In the genomic region with DNA sequence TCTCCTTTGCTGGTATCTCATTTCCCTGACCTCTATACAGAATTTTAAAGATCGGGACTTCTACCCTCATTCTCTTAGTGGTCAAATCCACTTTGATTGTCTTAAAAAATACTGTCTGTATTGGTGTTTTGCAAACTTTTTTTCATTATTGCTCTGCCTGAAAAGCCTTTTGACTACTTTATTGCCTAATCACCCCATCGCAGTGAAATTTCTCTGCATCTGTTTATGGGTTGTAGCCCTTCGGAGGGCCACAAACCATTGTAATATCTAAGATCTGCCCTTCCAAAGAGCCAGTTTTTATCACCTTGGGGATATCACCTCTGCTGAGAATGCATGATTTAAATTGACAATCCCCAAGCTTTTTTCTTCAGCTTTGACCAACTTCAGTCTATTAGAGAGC, we compare ENCODE assay signal across 24 cellular contexts. TPM values are rescaled to one million over a fixed set of nuclear protein-coding genes. Genes with fewer than 3 reads are reported as not detected.
A peak's percentile ranks its signal among the peaks of the same experiment; 100 is the strongest.
DNase-seq lines count a peak whose midpoint lies in the region; ATAC-seq, FAIRE-seq and TF ChIP-seq lines count a peak whose summit lies in the region.
"Had no signal": no experiment of that assay in that cellular context is flagged by ENCODE, and none has a peak within 500 bp of the region (broad histone marks: within the 10 kb centered on the region; RNA-seq: fewer than 3 reads in every experiment).

No MANE protein-coding gene starts in this region.

- H3K27ac ChIP-seq in dorsolateral prefrontal cortex, result peak overlapping the region in 53 of 59 donors; percentile 2 to 98 (median 64)
- H3K27ac ChIP-seq: C4-2B, esophagus muscularis mucosa, vagina had no signal

- CTCF ChIA-PET in activated CD8-positive, alpha-beta memory T cell treated with anti-CD3 and anti-CD28 coated beads, Interleukin-2, amount 10 ng/mL, durations not matched to agents 7 days and 5 days (lab: Charles Lee), result interaction anchor here (0.9 to 2.2 kb wide), 3 partner anchors 25 to 102 kb away, joined by 3 to 8 read pairs (median 4); no protein-coding TSS in a partner anchor
- CTCF ChIA-PET in activated CD8-positive, alpha-beta T cell treated with anti-CD3 and anti-CD28 coated beads for 36 hours (lab: Charles Lee), result interaction anchor here (1.2 kb wide), 1 partner anchor 103 kb away, joined by 6 read pairs; no protein-coding TSS in a partner anchor

- H3K27me3 ChIP-seq in dorsolateral prefrontal cortex, result no peaks in the 10 kb centered on the region
- H3K27me3 ChIP-seq: esophagus muscularis mucosa, MG63, vagina had no signal

- no peak for DNase-seq in activated CD8-positive, alpha-beta memory T cell treated with anti-CD3 and anti-CD28 coated beads, Interleukin-2, amount 10 ng/mL, durations not matched to agents 7 days and 5 days
- no peak for DNase-seq in activated CD8-positive, alpha-beta memory T cell treated with anti-CD3 and anti-CD28 coated beads, Interleukin-2, amount 50 U/mL, for 48 hours
- no peak for DNase-seq in activated CD8-positive, alpha-beta T cell treated with anti-CD3 and anti-CD28 coated beads for 36 hours
- DNase-seq in dorsolateral prefrontal cortex, result no peak
- DNase-seq in stimulated activated naive B cell treated with anti-CD40 and anti-IgM and Interleukin-4, amounts not matched to agents 10 μg/mL and 1 μg/mL and 100 μg/mL, for 72 hours, result no peak
- no peak for DNase-seq in HTR-8/SVneo (ENCODE audit: insufficient read length, low spot score)
- DNase-seq: activated CD4-positive, alpha-beta T cell treated with anti-CD3 and anti-CD28 coated beads, Interleukin-2, amount 10 ng/mL, durations not matched to agents 7 days and 5 days; activated T-cell treated with anti-CD3 and anti-CD28 coated beads, Interleukin-2, amount 50 U/mL, for 4 hours; DMS79; mesenchymal stem cell; MG63; NCI-H1436 treated with DMSO at 0.1 percent for 48 hours; NCI-H2171; NCI-H526 treated with DMSO at 0.1 percent for 48 hours; PC-3; SIG-M5; stimulated activated CD4-positive, alpha-beta T cell treated with anti-CD3 and anti-CD28 coated beads, Interleukin-4, amount 100 ng/mL, for 24 hours had no signal

- TF ChIP-seq CTCF in activated CD8-positive, alpha-beta T cell treated with anti-CD3 and anti-CD28 coated beads for 36 hours (IDR thresholded peaks at IDR 0.05), result no peak
- TF ChIP-seq CTCF in dorsolateral prefrontal cortex (IDR thresholded peaks at IDR 0.05 in 54 of 56, conservative IDR thresholded peaks at IDR 0.05 in 2 of 56; ENCODE audit: low read depth in 1 of 56, partially characterized antibody in 56 of 56), result no peak

- no peak for ATAC-seq in activated CD8-positive, alpha-beta memory T cell treated with anti-CD3 and anti-CD28 coated beads, Interleukin-2, amount 10 ng/mL, durations not matched to agents 7 days and 5 days
- ATAC-seq in activated CD8-positive, alpha-beta T cell treated with anti-CD3 and anti-CD28 coated beads for 36 hours, result no peak
- ATAC-seq in stimulated activated naive B cell treated with anti-CD40 and anti-IgM and Interleukin-4, amounts not matched to agents 10 μg/mL and 1 μg/mL and 100 μg/mL, for 72 hours (replicated peaks), result no peak
- no peak for ATAC-seq in HG02973 (IDR thresholded peaks at IDR 0.05; ENCODE audit: unreplicated experiment)
- no peak for ATAC-seq in HG02588 (IDR thresholded peaks at IDR 0.05; ENCODE audit: unreplicated experiment)
- ATAC-seq: HCT116, PC-3 had no signal

- H3K27ac Mint-ChIP-seq in activated CD8-positive, alpha-beta memory T cell treated with anti-CD3 and anti-CD28 coated beads, Interleukin-2, amount 10 ng/mL, durations not matched to agents 7 days and 5 days, result peak overlapping the region; percentile 58
- peak overlapping the region; percentile 36 for H3K27ac Mint-ChIP-seq in activated CD8-positive, alpha-beta T cell treated with anti-CD3 and anti-CD28 coated beads for 36 hours
- peak overlapping the region; percentile 65 for H3K27ac Mint-ChIP-seq in stimulated activated naive B cell treated with anti-CD40 and anti-IgM and Interleukin-4, amounts not matched to agents 10 μg/mL and 1 μg/mL and 100 μg/mL, for 72 hours
- H3K27ac Mint-ChIP-seq: activated CD4-positive, alpha-beta T cell treated with anti-CD3 and anti-CD28 coated beads, Interleukin-2, amount 10 ng/mL, durations not matched to agents 7 days and 5 days had no signal

- H3K27me3 Mint-ChIP-seq in activated CD8-positive, alpha-beta memory T cell treated with anti-CD3 and anti-CD28 coated beads, Interleukin-2, amount 10 ng/mL, durations not matched to agents 7 days and 5 days, result no peaks in the 10 kb centered on the region
- H3K27me3 Mint-ChIP-seq in activated CD8-positive, alpha-beta T cell treated with anti-CD3 and anti-CD28 coated beads for 36 hours, result no peaks in the 10 kb centered on the region
- H3K27me3 Mint-ChIP-seq in stimulated activated naive B cell treated with anti-CD40 and anti-IgM and Interleukin-4, amounts not matched to agents 10 μg/mL and 1 μg/mL and 100 μg/mL, for 72 hours, result no peaks in the 10 kb centered on the region
- H3K27me3 Mint-ChIP-seq: activated CD4-positive, alpha-beta T cell treated with anti-CD3 and anti-CD28 coated beads, Interleukin-2, amount 10 ng/mL, durations not matched to agents 7 days and 5 days had no signal

- peaks cover 68% of the 10 kb centered on the region for H3K4me1 Mint-ChIP-seq in activated CD8-positive, alpha-beta memory T cell treated with anti-CD3 and anti-CD28 coated beads, Interleukin-2, amount 10 ng/mL, durations not matched to agents 7 days and 5 days
- peaks cover 71% of the 10 kb centered on the region for H3K4me1 Mint-ChIP-seq in activated CD8-positive, alpha-beta T cell treated with anti-CD3 and anti-CD28 coated beads for 36 hours (ENCODE audit: low read depth)
- peaks cover 32 to 64% of the 10 kb centered on the region in 2 donors for H3K4me1 Mint-ChIP-seq in stimulated activated naive B cell treated with anti-CD40 and anti-IgM and Interleukin-4, amounts not matched to agents 10 μg/mL and 1 μg/mL and 100 μg/mL, for 72 hours

- intact Hi-C loops in activated CD8-positive, alpha-beta T cell treated with anti-CD3 and anti-CD28 coated beads for 36 hours (cut with micrococcal nuclease), result no loop called here
- intact Hi-C loops in dorsolateral prefrontal cortex (cut with DNase I), result no loop called here

- POLR2A ChIA-PET in activated CD8-positive, alpha-beta T cell treated with anti-CD3 and anti-CD28 coated beads for 36 hours (lab: Charles Lee), result interaction anchor here (0.5 to 4.5 kb wide), 6 partner anchors 10 to 40 kb away, joined by 3 to 28 read pairs (median 4); no protein-coding TSS in a partner anchor

- H3K4me3 ChIP-seq in dorsolateral prefrontal cortex, result peak overlapping the region in 3 of 59 donors; percentile 9 to 18 (median 9)
- H3K4me3 ChIP-seq: esophagus muscularis mucosa, MG63, vagina had no signal

- peaks cover 38% of the 10 kb centered on the region for H3K36me3 Mint-ChIP-seq in activated CD8-positive, alpha-beta memory T cell treated with anti-CD3 and anti-CD28 coated beads, Interleukin-2, amount 10 ng/mL, durations not matched to agents 7 days and 5 days
- H3K36me3 Mint-ChIP-seq in activated CD8-positive, alpha-beta T cell treated with anti-CD3 and anti-CD28 coated beads for 36 hours (ENCODE audit: low read depth), result peaks cover 48% of the 10 kb centered on the region
- H3K36me3 Mint-ChIP-seq in stimulated activated naive B cell treated with anti-CD40 and anti-IgM and Interleukin-4, amounts not matched to agents 10 μg/mL and 1 μg/mL and 100 μg/mL, for 72 hours, result peaks cover 14 to 27% of the 10 kb centered on the region in 2 donors

- no peak for FAIRE-seq in HTR-8/SVneo (lab: Jason Lieb, UNC)

- no peaks in the 10 kb centered on the region for H3K9me3 Mint-ChIP-seq in activated CD8-positive, alpha-beta memory T cell treated with anti-CD3 and anti-CD28 coated beads, Interleukin-2, amount 10 ng/mL, durations not matched to agents 7 days and 5 days (ENCODE audit: low read depth)
- no peaks in the 10 kb centered on the region for H3K9me3 Mint-ChIP-seq in activated CD8-positive, alpha-beta T cell treated with anti-CD3 and anti-CD28 coated beads for 36 hours
- no peaks in the 10 kb centered on the region for H3K9me3 Mint-ChIP-seq in stimulated activated naive B cell treated with anti-CD40 and anti-IgM and Interleukin-4, amounts not matched to agents 10 μg/mL and 1 μg/mL and 100 μg/mL, for 72 hours
- H3K9me3 Mint-ChIP-seq: activated CD4-positive, alpha-beta T cell treated with anti-CD3 and anti-CD28 coated beads, Interleukin-2, amount 10 ng/mL, durations not matched to agents 7 days and 5 days; activated T-cell treated with anti-CD3 and anti-CD28 coated beads, Interleukin-2, amount 50 U/mL, for 4 hours; neural crest cell had no signal

- H3K4me3 Mint-ChIP-seq in activated CD8-positive, alpha-beta memory T cell treated with anti-CD3 and anti-CD28 coated beads, Interleukin-2, amount 10 ng/mL, durations not matched to agents 7 days and 5 days, result no peak overlapping the region
- no peak overlapping the region for H3K4me3 Mint-ChIP-seq in activated CD8-positive, alpha-beta T cell treated with anti-CD3 and anti-CD28 coated beads for 36 hours
- no peak overlapping the region for H3K4me3 Mint-ChIP-seq in stimulated activated naive B cell treated with anti-CD40 and anti-IgM and Interleukin-4, amounts not matched to agents 10 μg/mL and 1 μg/mL and 100 μg/mL, for 72 hours
- H3K4me3 Mint-ChIP-seq: activated CD4-positive, alpha-beta T cell treated with anti-CD3 and anti-CD28 coated beads, Interleukin-2, amount 10 ng/mL, durations not matched to agents 7 days and 5 days; activated T-cell treated with anti-CD3 and anti-CD28 coated beads, Interleukin-2, amount 50 U/mL, for 4 hours; neural crest cell had no signal

RNA-seq across cellular contexts. Expression of a gene that starts 21.1 kb away (rescaled TPM):
- 100 to 1,000 TPM; 194 to 225 TPM for total RNA-seq in activated CD8-positive, alpha-beta memory T cell treated with anti-CD3 and anti-CD28 coated beads, Interleukin-2, amount 10 ng/mL, durations not matched to agents 7 days and 5 days
- 100 to 1,000 TPM; 251 to 257 TPM for total RNA-seq in activated CD8-positive, alpha-beta T cell treated with anti-CD3 and anti-CD28 coated beads for 36 hours
- total RNA-seq in dorsolateral prefrontal cortex, result 100 to 1,000 TPM in 44 of 120 experiments, 10 to 100 TPM in 76; 68.8 to 125 (median 95.8) TPM
